Comparison of ENCODE assay signal across 25 cellular contexts in genomic region chr10:121678631-121679174, GRCh38.
"Had no signal": no experiment of that assay in that cellular context is flagged by ENCODE, and none has a peak within 500 bp of the region (broad histone marks: within the 10 kb centered on the region; RNA-seq: fewer than 3 reads in every experiment).

No MANE protein-coding gene starts in this region.

- H3K4me3 ChIP-seq: breast epithelium, pancreas, prostate gland, skin epidermis, tibial nerve had no signal

- H3K36me3 ChIP-seq: breast epithelium, pancreas, prostate gland, tibial nerve, WERI-Rb-1 had no signal

- H3K27me3 ChIP-seq: breast epithelium, pancreas, tibial nerve had no signal

- ATAC-seq: activated CD4-positive, CD25-positive, alpha-beta regulatory T cell treated with anti-CD3 and anti-CD28 coated beads, Interleukin-2, amount 50 U/mL, for 24 hours; esophagus mucosa; left cardiac atrium; left ventricle myocardium superior; pancreas; sciatic nerve; stimulated activated memory B cell treated with anti-CD40 and anti-IgM and Interleukin-4, amounts not matched to agents 10 μg/mL and 1 μg/mL and 100 μg/mL, for 72 hours had no signal

- H3K27ac ChIP-seq: breast epithelium, pancreas, prostate gland, skin epidermis, tibial nerve, WERI-Rb-1 had no signal

- FAIRE-seq: keratinocyte, pancreas had no signal

- H3K9me3 ChIP-seq: pancreas, prostate gland had no signal

- H3K4me1 ChIP-seq: breast epithelium, pancreas, prostate gland, tibial nerve had no signal

- DNase-seq: activated CD4-positive, alpha-beta memory T cell treated with anti-CD3 and anti-CD28 coated beads, Interleukin-2, amount 10 ng/mL, durations not matched to agents 7 days and 5 days; activated CD4-positive, alpha-beta T cell treated with anti-CD3 and anti-CD28 coated beads, Interleukin-2, amount 10 ng/mL, durations not matched to agents 24 days and 14 days; activated CD8-positive, alpha-beta memory T cell treated with anti-CD3 and anti-CD28 coated beads, Interleukin-2, amount 50 U/mL, for 48 hours; activated naive CD4-positive, alpha-beta T cell; activated T-cell treated with anti-CD3 and anti-CD28 coated beads, Interleukin-2, amount 50 U/mL, for 4 hours; endodermal cell; foreskin fibroblast; head of caudate nucleus; hippocampal formation; left cardiac atrium; left ventricle myocardium superior; pancreas; retina; stimulated activated CD4-positive, alpha-beta T cell treated with anti-CD3 and anti-CD28 coated beads, Interleukin-4, amount 100 ng/mL, for 24 hours; T1000; WERI-Rb-1 had no signal
